2 cellular contexts compared by ENCODE assay signal in genomic region chr10:14580933-14581332, GRCh38.
TF ChIP-seq lines count a peak whose summit lies in the region.

No MANE protein-coding gene starts in this region.

TF ChIP-seq in liver, 16 proteins besides CTCF, POLR2A, EP300 and RAD21 (continued from another document):
- TF ChIP-seq REST (IDR thresholded peaks at IDR 0.05) (no peak), FOXA1 (IDR thresholded peaks at IDR 0.05) (no peak), NR2F2 (IDR thresholded peaks at IDR 0.05) (no peak), EGR1 (IDR thresholded peaks at IDR 0.05; ENCODE audit: low read depth in 2 of 2) (no peak), RXRA (IDR thresholded peaks at IDR 0.05) (no peak), ATF3 (IDR thresholded peaks at IDR 0.05) (no peak), MAX (IDR thresholded peaks at IDR 0.05) (no peak), JUND (IDR thresholded peaks at IDR 0.05) (no peak), HNF4A (conservative IDR thresholded peaks at IDR 0.05) (no peak), HNF4G (IDR thresholded peaks at IDR 0.05) (no peak)

TF ChIP-seq in HepG2, 621 proteins besides CTCF, POLR2A, EP300 and RAD21 (continued from another document):
- no peak for TF ChIP-seq ZNF414 (CRISPR knock-in tag; IDR thresholded peaks at IDR 0.05)
TF ChIP-seq in HepG2: peak in this region for 0.
